In the genomic region with DNA sequence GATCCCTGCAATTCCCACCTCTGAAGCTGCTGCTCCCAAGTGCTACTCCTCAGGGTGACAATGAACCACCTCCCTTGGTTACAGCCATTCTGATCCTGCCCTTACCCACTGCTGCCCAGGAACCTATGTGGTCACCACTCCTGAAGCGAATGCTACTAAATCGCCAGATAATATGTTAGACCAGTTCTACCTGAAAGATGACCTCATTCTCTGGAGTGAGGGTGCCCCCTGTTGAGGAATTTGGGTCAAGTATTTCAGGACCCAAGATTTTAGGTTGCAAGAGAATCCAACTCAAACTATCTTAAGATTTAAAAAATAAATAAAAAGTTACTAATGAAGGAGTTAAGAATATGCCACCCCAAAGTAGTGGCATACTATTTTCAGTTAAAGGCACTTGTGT, we compare ENCODE assay signal across 8 cellular contexts. TPM values are rescaled to one million over a fixed set of nuclear protein-coding genes. Genes with fewer than 3 reads are reported as not detected.
DNase-seq lines count a peak whose midpoint lies in the region; ATAC-seq and TF ChIP-seq lines count a peak whose summit lies in the region.

No MANE protein-coding gene starts in this region.

- no peaks in the 10 kb centered on the region for H3K27me3 ChIP-seq in Peyer's patch
- H3K27me3 ChIP-seq in brain microvascular endothelial cell (replicated peaks) = no peaks in the 10 kb centered on the region
- H3K27me3 ChIP-seq in uterus = no peaks in the 10 kb centered on the region

- TF ChIP-seq CTCF in Peyer's patch (IDR thresholded peaks at IDR 0.05) (peak in 5 of 6 experiments; percentile 5 to 70 (median 59)), brain microvascular endothelial cell (IDR thresholded peaks at IDR 0.05; ENCODE audit: low read depth, low read length, missing control alignments) (peak; percentile 60), uterus (IDR thresholded peaks at IDR 0.05) (peak; percentile 35 to 51 (median 42))

- TF ChIP-seq POLR2A in Peyer's patch (IDR thresholded peaks at IDR 0.05) = no peak
- TF ChIP-seq POLR2A in uterus (IDR thresholded peaks at IDR 0.05) = no peak

- in situ Hi-C loops in brain microvascular endothelial cell (cut with HindIII; ENCODE audit: low pct_ligation_motif_present, low sequenced_read_pairs) = no loop called here

- peak; percentile 54 for ATAC-seq in GM21390 (IDR thresholded peaks at IDR 0.05; ENCODE audit: unreplicated experiment)

- H3K4me1 ChIP-seq in Peyer's patch (peaks cover 0 to 8% (median 0%) of the 10 kb centered on the region in 4 donors), uterus (no peaks in the 10 kb centered on the region)

- H3K9me3 ChIP-seq in Peyer's patch (no peaks in the 10 kb centered on the region), uterus (no peaks in the 10 kb centered on the region)

- H3K36me3 ChIP-seq in Peyer's patch = no peaks in the 10 kb centered on the region
- H3K36me3 ChIP-seq in brain microvascular endothelial cell (replicated peaks) = no peaks in the 10 kb centered on the region
- no peaks in the 10 kb centered on the region for H3K36me3 ChIP-seq in uterus

- intact Hi-C loops in uterus (cut with DNase I; ENCODE audit: low total_unique reads) = no loop called here

- H3K4me3 ChIP-seq in Peyer's patch = no peak overlapping the region
- no peak overlapping the region for H3K4me3 ChIP-seq in brain microvascular endothelial cell (ENCODE audit: low read depth, low read length)
- H3K4me3 ChIP-seq in uterus = no peak overlapping the region

- H3K27ac ChIP-seq in Peyer's patch (no peak overlapping the region), brain microvascular endothelial cell (no peak overlapping the region), uterus (no peak overlapping the region)

- peak; percentile 14 for DNase-seq in DMS153 treated with DMSO at 0.1 percent for 48 hours (lab: John Stamatoyannopoulos, UW; ENCODE audit: unreplicated experiment)
- DNase-seq in Peyer's patch = peak in 2 of 3 donors; percentile 27 to 76
- peak; percentile 59 for DNase-seq in brain microvascular endothelial cell
- DNase-seq in medulla oblongata (ENCODE audit: extremely low spot score) = peak; percentile 45
- DNase-seq in uterus = peak; percentile 28 to 40
- DNase-seq in DMS114 treated with DMSO at 0.1 percent for 48 hours (lab: John Stamatoyannopoulos, UW; ENCODE audit: unreplicated experiment) = no peak
- DNase-seq in retina = no peak

RNA-seq across cellular contexts. Expression of gene SNAPC3, which starts 5.8 kb away (rescaled TPM):
- total RNA-seq in Peyer's patch (10 to 100 TPM; 42.9 to 72.2 (median 61.3) TPM), uterus (10 to 100 TPM; 31.5 to 67.1 (median 39.7) TPM)

Comparison
In these comparisons a context has a peak if more than half of its experiments do, and no peak if none do; other contexts are left out.
1. DNase-seq: peak in DMS153 treated with DMSO at 0.1 percent for 48 hours (single experiment), Peyer's patch (2 of 3), brain microvascular endothelial cell (single experiment), medulla oblongata (single experiment) and uterus (2 of 2); none in DMS114 treated with DMSO at 0.1 percent for 48 hours (single experiment) and retina (single experiment).
2. Peak in every context shown above with its lines, with median percentiles within 50 percentile points of each other: CTCF ChIP-seq.